ENCODE assay signal across 8 cellular contexts in genomic region chr12:12562585-12563245, GRCh38.
DNase-seq lines count a peak whose midpoint lies in the region; ATAC-seq and TF ChIP-seq lines count a peak whose summit lies in the region.

TSS of gene DUSP16 (minus strand) at chr12:12562863. CDS start at chr12:12521098, 41,765 bp downstream.

- no peaks in the 10 kb centered on the region for H3K79me2 ChIP-seq in OCI-LY3 (ENCODE audit: low read length)

- DNase-seq in DMS 273 (lab: John Stamatoyannopoulos, UW; ENCODE audit: unreplicated experiment): peak; percentile 94
- peak; percentile 61 for DNase-seq in activated T-cell treated with anti-CD3 and anti-CD28 coated beads for 24 hours (ENCODE audit: low read depth)
- peak; percentile 85 for DNase-seq in epidermal melanocyte (ENCODE audit: insufficient read length, low spot score)
- peak; percentile 93 for DNase-seq in midbrain (lab: John Stamatoyannopoulos, UW)
- peak; percentile 51 to 66 for DNase-seq in stimulated activated CD8-positive, alpha-beta memory T cell treated with anti-CD3 and anti-CD28 coated beads, Interleukin-2, amount 100 ng/mL, for 48 hours (ENCODE audit: low read depth in 2 of 2)

- H3K4me3 ChIP-seq in HUES48 (ENCODE audit: low read depth, low read length) (peak within 1 kb of the TSS; percentile 79), OCI-LY3 (ENCODE audit: low read length) (peak within 1 kb of the TSS; percentile 86)

- peak within 1 kb of the TSS; percentile 90 for H3K9ac ChIP-seq in HUES48 (ENCODE audit: low read depth, low read length)
- H3K9ac ChIP-seq in OCI-LY3 (ENCODE audit: low read length): peak within 1 kb of the TSS; percentile 71

- H3K4me2 ChIP-seq in OCI-LY3 (ENCODE audit: low read length): peak within 1 kb of the TSS; percentile 88

- H3K27me3 ChIP-seq in HUES48 (ENCODE audit: control insufficient read depth, insufficient read depth, low read length) (no peaks in the 10 kb centered on the region), OCI-LY3 (ENCODE audit: low read depth, low read length) (peaks cover 19% of the 10 kb centered on the region)

- peak; percentile 78 for ATAC-seq in GM21390 (IDR thresholded peaks at IDR 0.05; ENCODE audit: unreplicated experiment)

- peak within 1 kb of the TSS; percentile 96 for H3K27ac ChIP-seq in HUES48 (ENCODE audit: low read depth, low read length)
- no peak within 1 kb of the TSS for H3K27ac ChIP-seq in OCI-LY3 (ENCODE audit: low read length)

- H3K4me1 ChIP-seq in HUES48 (ENCODE audit: control insufficient read depth, insufficient read depth, low read length): peaks cover 33% of the 10 kb centered on the region
- peaks cover 14% of the 10 kb centered on the region for H3K4me1 ChIP-seq in OCI-LY3 (ENCODE audit: low read length)

- no peak for TF ChIP-seq CTCF in OCI-LY3 (IDR thresholded peaks at IDR 0.05; ENCODE audit: low read depth, low read length)

- H3K36me3 ChIP-seq in HUES48 (ENCODE audit: control insufficient read depth, insufficient read depth, low read length) (no peaks in the 10 kb centered on the region), OCI-LY3 (replicated peaks; ENCODE audit: low read depth, low read length) (no peaks in the 10 kb centered on the region)

- H4K20me1 ChIP-seq in OCI-LY3 (ENCODE audit: insufficient read depth, low read length): no peaks in the 10 kb centered on the region

- peak within 1 kb of the TSS; percentile 81 for H2AFZ ChIP-seq in OCI-LY3 (ENCODE audit: low read depth, low read length)

- H3K9me3 ChIP-seq in HUES48 (ENCODE audit: control insufficient read depth, insufficient read depth, low read length) (peaks cover 8% of the 10 kb centered on the region), OCI-LY3 (ENCODE audit: insufficient read depth, low read length) (no peaks in the 10 kb centered on the region)
